Comparison of ENCODE assay signal across 8 cellular contexts in the genomic region with DNA sequence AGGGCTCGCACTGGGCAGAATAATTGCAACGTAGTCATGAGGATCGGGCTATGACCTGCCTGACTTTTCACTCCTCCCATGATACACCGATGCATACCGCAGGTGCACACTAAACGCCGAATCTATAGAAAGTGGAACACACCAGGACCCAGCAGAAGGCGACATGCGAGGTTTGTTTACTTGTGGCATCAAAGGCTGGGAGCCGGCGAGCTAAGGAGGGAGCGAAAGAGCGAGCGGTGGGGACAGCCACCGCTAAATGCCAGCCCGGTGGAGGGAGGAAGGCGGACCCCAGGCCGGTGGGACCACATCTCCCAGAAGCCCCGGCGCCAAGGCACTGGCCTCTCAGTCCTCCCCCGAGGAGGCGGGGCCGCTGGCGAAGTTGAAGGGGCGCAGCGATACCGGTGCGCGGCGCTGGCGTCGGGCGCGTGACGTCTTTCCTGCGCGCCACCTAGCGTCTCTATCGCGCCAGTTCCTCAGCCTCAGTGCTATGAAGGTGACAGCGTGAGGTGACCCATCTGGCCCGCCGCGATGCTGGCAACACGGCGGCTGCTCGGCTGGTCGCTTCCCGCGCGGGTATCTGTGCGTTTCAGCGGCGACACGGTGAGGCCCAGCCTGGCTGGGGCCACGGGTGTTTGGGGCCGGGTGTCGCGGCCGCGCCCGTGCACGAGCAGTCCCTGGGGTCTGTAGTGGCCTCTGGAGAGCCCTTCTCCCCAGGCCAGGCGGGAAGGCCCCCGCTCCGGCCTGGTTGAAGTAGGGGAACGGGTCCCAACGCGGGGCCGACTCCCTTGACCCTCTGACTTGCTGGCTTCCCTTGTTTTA. TPM values are rescaled to one million over a fixed set of nuclear protein-coding genes. Genes with fewer than 3 reads are reported as not detected.
DNase-seq lines count a peak whose midpoint lies in the region; ATAC-seq, FAIRE-seq and TF ChIP-seq lines count a peak whose summit lies in the region.

A gene (plus strand): TSS at position 460 of the 819 bp plus-strand sequence. CDS start 69 bp downstream, at position 529.

- peaks cover 0 to 19% (median 3%) of the 10 kb centered on the region in 5 donors for H3K36me3 Mint-ChIP-seq in naive thymus-derived CD4-positive, alpha-beta T cell
- peaks cover 25 to 28% of the 10 kb centered on the region in 2 donors for H3K36me3 Mint-ChIP-seq in stimulated activated naive B cell treated with anti-CD40 and anti-IgM and Interleukin-4, amounts not matched to agents 10 μg/mL and 1 μg/mL and 100 μg/mL, for 72 hours

- H3K27me3 ChIP-seq in DND-41 (ENCODE audit: insufficient read depth, low read length, poor library complexity): no peaks in the 10 kb centered on the region
- H3K27me3 ChIP-seq in Karpas-422 (ENCODE audit: low read length): no peaks in the 10 kb centered on the region
- H3K27me3 ChIP-seq in esophagus squamous epithelium: no peaks in the 10 kb centered on the region
- no peaks in the 10 kb centered on the region for H3K27me3 ChIP-seq in naive thymus-derived CD4-positive, alpha-beta T cell (ENCODE audit: control insufficient read depth in 2 of 2, insufficient read depth in 2 of 2, low read length in 2 of 2)

- TF ChIP-seq CTCF in DND-41 (IDR thresholded peaks at IDR 0.05; ENCODE audit: borderline replicate concordance, extremely low read depth, low read length, poor library complexity, severe bottlenecking): peak; percentile 79
- peak; percentile 60 to 90 (median 78) for TF ChIP-seq CTCF in esophagus squamous epithelium (IDR thresholded peaks at IDR 0.05)

- TF ChIP-seq POLR2A in esophagus squamous epithelium (IDR thresholded peaks at IDR 0.05): peak in 3 of 4 donors; percentile 53 to 72 (median 62)

- H3K4me3 ChIP-seq in DND-41 (ENCODE audit: low read depth in 1 of 2, low read length in 2 of 2) (peak within 1 kb of the TSS; percentile 52 to 94), Karpas-422 (ENCODE audit: low read length) (peak within 1 kb of the TSS; percentile 90), esophagus squamous epithelium (peak within 1 kb of the TSS; percentile 89 to 99 (median 92))
- peak within 1 kb of the TSS; percentile 97 for H3K4me3 ChIP-seq in naive thymus-derived CD4-positive, alpha-beta T cell (ENCODE audit: low read length)

- H2AFZ ChIP-seq in DND-41 (ENCODE audit: low read depth, low read length) (peak within 1 kb of the TSS; percentile 93), Karpas-422 (ENCODE audit: low read length) (peak within 1 kb of the TSS; percentile 74; the same call in 1 of the 2 replicates)

- peak within 1 kb of the TSS; percentile 85 to 99 (median 93) for H3K4me3 Mint-ChIP-seq in naive thymus-derived CD4-positive, alpha-beta T cell
- H3K4me3 Mint-ChIP-seq in stimulated activated naive B cell treated with anti-CD40 and anti-IgM and Interleukin-4, amounts not matched to agents 10 μg/mL and 1 μg/mL and 100 μg/mL, for 72 hours: peak within 1 kb of the TSS; percentile 94

- H3K27me3 Mint-ChIP-seq in naive thymus-derived CD4-positive, alpha-beta T cell: peaks cover 0 to 16% (median 10%) of the 10 kb centered on the region in 5 donors
- H3K27me3 Mint-ChIP-seq in stimulated activated naive B cell treated with anti-CD40 and anti-IgM and Interleukin-4, amounts not matched to agents 10 μg/mL and 1 μg/mL and 100 μg/mL, for 72 hours: peaks cover 10 to 19% of the 10 kb centered on the region in 2 donors

- no peaks in the 10 kb centered on the region for H3K9me2 ChIP-seq in Karpas-422 (replicated peaks; ENCODE audit: insufficient read depth, low read length)

- H3K27ac Mint-ChIP-seq in naive thymus-derived CD4-positive, alpha-beta T cell: peak within 1 kb of the TSS; percentile 78 to 96 (median 93)
- peak within 1 kb of the TSS; percentile 91 for H3K27ac Mint-ChIP-seq in stimulated activated naive B cell treated with anti-CD40 and anti-IgM and Interleukin-4, amounts not matched to agents 10 μg/mL and 1 μg/mL and 100 μg/mL, for 72 hours

- intact Hi-C loops in esophagus squamous epithelium (cut with DNase I): no loop called here
- intact Hi-C loops in naive thymus-derived CD4-positive, alpha-beta T cell (cut with micrococcal nuclease): loop anchor here (1.0 to 2.0 kb wide), 12 partner anchors 8 to 424 kb away; a partner anchor contains a TSS

- POLR2A ChIA-PET in naive thymus-derived CD4-positive, alpha-beta T cell (lab: Charles Lee): interaction anchor here (3.3 kb wide), 1 partner anchor 23 kb away, joined by 14 read pairs; a partner anchor contains a TSS

- H3K79me2 ChIP-seq in DND-41 (ENCODE audit: insufficient read depth, low read length) (peaks cover 21% of the 10 kb centered on the region), Karpas-422 (ENCODE audit: low read length) (peaks cover 18% of the 10 kb centered on the region)

- peaks cover 0 to 36% (median 14%) of the 10 kb centered on the region in 7 donors for H3K4me1 Mint-ChIP-seq in naive thymus-derived CD4-positive, alpha-beta T cell
- H3K4me1 Mint-ChIP-seq in stimulated activated naive B cell treated with anti-CD40 and anti-IgM and Interleukin-4, amounts not matched to agents 10 μg/mL and 1 μg/mL and 100 μg/mL, for 72 hours: peaks cover 16 to 34% of the 10 kb centered on the region in 2 donors

- WGBS in esophagus squamous epithelium, 2 donors: 0% methylated on average over 3 to 25 of the region's 70 CpGs

- H3K36me3 ChIP-seq in DND-41 (ENCODE audit: insufficient read depth, low read length): peaks cover 37% of the 10 kb centered on the region
- H3K36me3 ChIP-seq in Karpas-422 (ENCODE audit: insufficient read depth, low read length): no peaks in the 10 kb centered on the region; the same call in 1 of the 2 replicates
- peaks cover 14 to 35% (median 25%) of the 10 kb centered on the region in 3 donors for H3K36me3 ChIP-seq in esophagus squamous epithelium
- peaks cover 0 to 37% (median 5%) of the 10 kb centered on the region in 3 experiments for H3K36me3 ChIP-seq in naive thymus-derived CD4-positive, alpha-beta T cell (ENCODE audit: control insufficient read depth in 2 of 3, insufficient read depth in 3 of 3, low read length in 3 of 3)

- peak within 1 kb of the TSS; percentile 89 for H3K9ac ChIP-seq in DND-41 (ENCODE audit: low read depth, low read length)
- H3K9ac ChIP-seq in Karpas-422 (ENCODE audit: low read length): peak within 1 kb of the TSS; percentile 93

- CTCF ChIA-PET in naive thymus-derived CD4-positive, alpha-beta T cell (lab: Charles Lee): no interaction called here

- H3K9me3 ChIP-seq in DND-41 (ENCODE audit: insufficient read depth, low read length, severe bottlenecking): no peaks in the 10 kb centered on the region
- no peaks in the 10 kb centered on the region for H3K9me3 ChIP-seq in Karpas-422 (ENCODE audit: low read length)
- no peaks in the 10 kb centered on the region for H3K9me3 ChIP-seq in esophagus squamous epithelium
- no peaks in the 10 kb centered on the region for H3K9me3 ChIP-seq in naive thymus-derived CD4-positive, alpha-beta T cell (ENCODE audit: control insufficient read depth in 2 of 3, low read length in 3 of 3)

- H4K20me1 ChIP-seq in DND-41 (ENCODE audit: insufficient read depth, low read length) (peaks cover 4% of the 10 kb centered on the region; the same call in 1 of the 2 replicates), Karpas-422 (ENCODE audit: insufficient read depth, low read depth, low read length) (peaks cover 3% of the 10 kb centered on the region; the same call in 1 of the 2 replicates)

- H3K4me2 ChIP-seq in DND-41 (ENCODE audit: insufficient read depth, low read length) (peak within 1 kb of the TSS; percentile 98), Karpas-422 (ENCODE audit: low read depth, low read length, poor library complexity, severe bottlenecking) (peak within 1 kb of the TSS; percentile 91)

- DNase-seq in DND-41 (peak; percentile 97), Karpas-422 (peak; percentile 99), RCC 7860 (ENCODE audit: low spot score) (peak; percentile 72), activated T-helper 1 cell treated with Interleukin-2 at 50 U/mL for 16 hours (ENCODE audit: low read depth) (peak; percentile 92), esophagus squamous epithelium (lab: John Stamatoyannopoulos, UW) (peak; percentile 78)
- DNase-seq in naive thymus-derived CD4-positive, alpha-beta T cell: peak; percentile 90 to 96 (median 94)
- DNase-seq in stimulated activated naive B cell treated with anti-CD40 and anti-IgM and Interleukin-4, amounts not matched to agents 10 μg/mL and 1 μg/mL and 100 μg/mL, for 72 hours: peak; percentile 94

- H3K9me3 Mint-ChIP-seq in naive thymus-derived CD4-positive, alpha-beta T cell: no peaks in the 10 kb centered on the region
- H3K9me3 Mint-ChIP-seq in stimulated activated naive B cell treated with anti-CD40 and anti-IgM and Interleukin-4, amounts not matched to agents 10 μg/mL and 1 μg/mL and 100 μg/mL, for 72 hours: no peaks in the 10 kb centered on the region

- peak; percentile 40 for FAIRE-seq in RCC 7860 (lab: Jason Lieb, UNC)

- H3K4me1 ChIP-seq in DND-41 (ENCODE audit: insufficient read depth, low read length) (peaks cover 35% of the 10 kb centered on the region), Karpas-422 (ENCODE audit: low read length) (peaks cover 27% of the 10 kb centered on the region), esophagus squamous epithelium (peaks cover 13 to 42% (median 17%) of the 10 kb centered on the region in 3 donors)
- H3K4me1 ChIP-seq in naive thymus-derived CD4-positive, alpha-beta T cell (ENCODE audit: control insufficient read depth in 2 of 2, insufficient read depth in 2 of 2, low read length in 2 of 2): peaks cover 8 to 19% of the 10 kb centered on the region in 2 donors

- peak within 1 kb of the TSS; percentile 72 for H3K27ac ChIP-seq in DND-41 (ENCODE audit: low read length)
- H3K27ac ChIP-seq in Karpas-422 (ENCODE audit: low read length): no peak within 1 kb of the TSS; the same call in 1 of the 2 replicates
- H3K27ac ChIP-seq in esophagus squamous epithelium: peak within 1 kb of the TSS; percentile 85 to 97 (median 94)
- H3K27ac ChIP-seq in naive thymus-derived CD4-positive, alpha-beta T cell (ENCODE audit: low read depth, low read length): peak within 1 kb of the TSS; percentile 87

- peak; percentile 99 for ATAC-seq in DND-41 (ENCODE audit: insufficient read depth, low read depth)
- ATAC-seq in GM21737 (IDR thresholded peaks at IDR 0.05; ENCODE audit: unreplicated experiment): peak; percentile 94
- peak; percentile 100 for ATAC-seq in naive thymus-derived CD4-positive, alpha-beta T cell
- peak; percentile 99 to 100 for ATAC-seq in stimulated activated naive B cell treated with anti-CD40 and anti-IgM and Interleukin-4, amounts not matched to agents 10 μg/mL and 1 μg/mL and 100 μg/mL, for 72 hours (replicated peaks)

RNA-seq across cellular contexts. Expression of the gene that starts here (rescaled TPM):
- 145 and 304 TPM in 2 replicates for total RNA-seq in Karpas-422 (2014; rRNA removed; shearing (Covaris generic); ENCODE audit: low replicate concordance)
- 100 to 1,000 TPM; 206 to 260 (median 254) TPM for total RNA-seq in esophagus squamous epithelium
- total RNA-seq in naive thymus-derived CD4-positive, alpha-beta T cell: 100 to 1,000 TPM; 198 to 253 (median 212) TPM
- polyA plus RNA-seq in naive thymus-derived CD4-positive, alpha-beta T cell: 100 to 1,000 TPM; 111 to 113 TPM
